ENCODE assay signal across 20 cellular contexts in genomic region chr7:108637049-108637621, GRCh38.
DNase-seq lines count a peak whose midpoint lies in the region; ATAC-seq, FAIRE-seq and TF ChIP-seq lines count a peak whose summit lies in the region.
"Had no signal": no experiment of that assay in that cellular context is flagged by ENCODE, and none has a peak within 500 bp of the region (broad histone marks: within the 10 kb centered on the region; RNA-seq: fewer than 3 reads in every experiment).

No MANE protein-coding gene starts in this region.

- H3K4me1 Mint-ChIP-seq in glutamatergic neuron (ENCODE audit: low read depth, unreplicated experiment): no peaks in the 10 kb centered on the region
- H3K4me1 Mint-ChIP-seq: B cell; CD4-positive, CD25-positive, alpha-beta regulatory T cell; GM23338 had no signal

- intact Hi-C loops in HepG2 (cut with micrococcal nuclease; ENCODE audit: unreplicated experiment): no loop called here
- intact Hi-C loops in thyroid gland (cut with DNase I): no loop called here

- H3K79me2 ChIP-seq in HepG2 (ENCODE audit: insufficient read depth, low read length): no peaks in the 10 kb centered on the region

- no peaks in the 10 kb centered on the region for H3K9me3 ChIP-seq in HepG2 (ENCODE audit: low read length)
- H3K9me3 ChIP-seq in thyroid gland: no peaks in the 10 kb centered on the region
- H3K9me3 ChIP-seq: SK-N-SH had no signal

- no peaks in the 10 kb centered on the region for H3K4me1 ChIP-seq in HepG2 (ENCODE audit: insufficient read depth, low read length)
- H3K4me1 ChIP-seq in thyroid gland: peaks cover 0 to 4% of the 10 kb centered on the region in 2 donors

- H3K27me3 ChIP-seq in HepG2 (ENCODE audit: control insufficient read depth in 1 of 2, insufficient read depth in 2 of 2, low read length in 2 of 2): no peaks in the 10 kb centered on the region; a peak in 1 of 5 replicates
- H3K27me3 ChIP-seq in thyroid gland: no peaks in the 10 kb centered on the region

- no peaks in the 10 kb centered on the region for H4K20me1 ChIP-seq in HepG2 (ENCODE audit: insufficient read depth, low read length)

- no peak for TF ChIP-seq EP300 in HepG2 (IDR thresholded peaks at IDR 0.05; ENCODE audit: low read depth in 2 of 2, low read length in 2 of 2)
- TF ChIP-seq EP300 in HepG2 (CRISPR knock-in tag; IDR thresholded peaks at IDR 0.05; ENCODE audit: borderline replicate concordance): no peak

- no peak overlapping the region for H3K4me2 ChIP-seq in HepG2 (ENCODE audit: low read depth, low read length)
- H3K4me2 ChIP-seq: GM23338, KMS-11, SK-N-SH had no signal

- H3K9me3 Mint-ChIP-seq in glutamatergic neuron (ENCODE audit: unreplicated experiment): no peaks in the 10 kb centered on the region
- H3K9me3 Mint-ChIP-seq: GM23338 had no signal

- CTCF ChIA-PET in HepG2 (lab: Yijun Ruan, JAX; ENCODE audit: low intra/inter-chr PET ratio, low total read pairs): no interaction called here

- H3K27ac ChIP-seq in HepG2 (ENCODE audit: extremely low read length, insufficient read depth, low read length): no peak overlapping the region
- H3K27ac ChIP-seq in thyroid gland: no peak overlapping the region
- H3K27ac ChIP-seq: KMS-11 had no signal

- TF ChIP-seq POLR2A in HepG2 (IDR thresholded peaks at IDR 0.05; ENCODE audit: insufficient read depth in 1 of 2, low read depth in 2 of 2, low read length in 2 of 2) (no peak), thyroid gland (IDR thresholded peaks at IDR 0.05) (no peak)

- no TSS peak for BruUV-seq in HepG2 (replicated peaks; lab: Mats Ljungman, UMichigan)

- H3K4me3 Mint-ChIP-seq in glutamatergic neuron (ENCODE audit: unreplicated experiment): no peak overlapping the region
- H3K4me3 Mint-ChIP-seq: B cell; CD4-positive, CD25-positive, alpha-beta regulatory T cell; GM23338 had no signal

- H2AFZ ChIP-seq in HepG2 (ENCODE audit: low read length): no peak overlapping the region
- H2AFZ ChIP-seq: GM23338 had no signal

- ATAC-seq in HepG2: peak; percentile 87
- ATAC-seq: GM23338 had no signal

- H3K4me3 ChIP-seq in HepG2 (replicated peaks in 1 of 3; ENCODE audit: insufficient read depth in 1 of 3, low read depth in 2 of 3, low read length in 3 of 3) (no peak overlapping the region), thyroid gland (replicated peaks in 1 of 3) (no peak overlapping the region)
- H3K4me3 ChIP-seq: GM23338 had no signal

- FAIRE-seq in HepG2 (lab: Jason Lieb, UNC): no peak
- FAIRE-seq: GM12891, GM18507 had no signal

- no peak overlapping the region for H3K9ac ChIP-seq in HepG2 (ENCODE audit: insufficient read depth, low read depth, low read length)
- H3K9ac ChIP-seq: KMS-11, SK-N-SH had no signal

- POLR2A ChIA-PET in HepG2 (lab: Yijun Ruan, JAX): no interaction called here

- H3K27ac Mint-ChIP-seq in glutamatergic neuron (ENCODE audit: unreplicated experiment): no peak overlapping the region
- H3K27ac Mint-ChIP-seq: B cell; CD4-positive, CD25-positive, alpha-beta regulatory T cell; GM23338 had no signal

- H3K36me3 Mint-ChIP-seq in glutamatergic neuron (ENCODE audit: unreplicated experiment): no peaks in the 10 kb centered on the region
- H3K36me3 Mint-ChIP-seq: CD4-positive, CD25-positive, alpha-beta regulatory T cell had no signal

- no peaks in the 10 kb centered on the region for H3K36me3 ChIP-seq in HepG2 (replicated peaks in 1 of 2; ENCODE audit: control insufficient read depth in 1 of 2, insufficient read depth in 2 of 2, low read length in 2 of 2)
- H3K36me3 ChIP-seq in thyroid gland: no peaks in the 10 kb centered on the region

- DNase-seq in DMS79 treated with DMSO at 0.1 percent for 48 hours (lab: John Stamatoyannopoulos, UW) (peak; percentile 76), NCI-H2029 treated with DMSO at 0.1 percent for 48 hours (lab: John Stamatoyannopoulos, UW) (peak; percentile 85), HepG2 (ENCODE audit: low spot score) (no peak), thyroid gland (peak; percentile 52 to 65), glutamatergic neuron (no peak), NCI-H748 treated with DMSO at 0.1 percent for 48 hours (lab: John Stamatoyannopoulos, UW) (no peak), NCI-H2081 (lab: John Stamatoyannopoulos, UW) (no peak)
- DNase-seq: Calu3; CD4-positive, CD25-positive, alpha-beta regulatory T cell; GF-D8; NCI-H146; NCI-H524; SHP77; SK-N-SH; T-helper 1 cell had no signal

- in situ Hi-C loops in HepG2 (cut with HindIII; ENCODE audit: extremely low pct_ligation_motif_present, low pct_unique_long_range_greater_than_20kb): no loop called here

- no CpG with 5 or more reads among the region's 3 CpGs for WGBS in HepG2 (ENCODE audit: low lambda C conversion rate)
- WGBS in thyroid gland, 2 donors: 36 to 39% methylated on average over 3 of the region's 3 CpGs

- TF ChIP-seq CTCF in HepG2 (CRISPR knock-in tag; IDR thresholded peaks at IDR 0.05) (no peak), thyroid gland (IDR thresholded peaks at IDR 0.05) (no peak), glutamatergic neuron (IDR thresholded peaks at IDR 0.05; ENCODE audit: partially characterized antibody, unreplicated experiment) (no peak)

- no peak for TF ChIP-seq RAD21 in HepG2 (CRISPR knock-in tag; IDR thresholded peaks at IDR 0.05)

- H3K27me3 Mint-ChIP-seq in glutamatergic neuron (ENCODE audit: unreplicated experiment): no peaks in the 10 kb centered on the region

TF ChIP-seq in HepG2, 621 proteins besides CTCF, POLR2A, EP300 and RAD21 (continues in another document):
- no peak for TF ChIP-seq CREB3 (CRISPR knock-in tag; IDR thresholded peaks at IDR 0.05)
- no peak for TF ChIP-seq FOXC1 (CRISPR knock-in tag; IDR thresholded peaks at IDR 0.05; ENCODE audit: borderline replicate concordance)
- TF ChIP-seq GRHL1 (CRISPR knock-in tag; conservative IDR thresholded peaks at IDR 0.05): no peak
- no peak for TF ChIP-seq ARID4A (CRISPR knock-in tag; IDR thresholded peaks at IDR 0.05; ENCODE audit: borderline replicate concordance)
- no peak for TF ChIP-seq SALL2 (CRISPR knock-in tag; IDR thresholded peaks at IDR 0.05)

Comparison
In these comparisons a context has a peak if more than half of its experiments do, and no peak if none do; other contexts are left out.
1. DNase-seq: peak in DMS79 treated with DMSO at 0.1 percent for 48 hours (single experiment), NCI-H2029 treated with DMSO at 0.1 percent for 48 hours (single experiment) and thyroid gland (2 of 2); none in HepG2 (single experiment), glutamatergic neuron (single experiment), NCI-H748 treated with DMSO at 0.1 percent for 48 hours (single experiment) and NCI-H2081 (0 of 2).